14 cellular contexts compared by ENCODE assay signal in genomic region chr15:48682949-48683651, GRCh38. TPM values are rescaled to one million over a fixed set of nuclear protein-coding genes. Genes with fewer than 3 reads are reported as not detected.
DNase-seq lines count a peak whose midpoint lies in the region; ATAC-seq, FAIRE-seq and TF ChIP-seq lines count a peak whose summit lies in the region.
"Had no signal": no experiment of that assay in that cellular context is flagged by ENCODE, and none has a peak within 500 bp of the region (broad histone marks: within the 10 kb centered on the region; RNA-seq: fewer than 3 reads in every experiment).

No MANE protein-coding gene starts in this region.

- CTCF ChIA-PET in A549 (lab: Yijun Ruan, JAX) (no interaction called here), HepG2 (lab: Yijun Ruan, JAX; ENCODE audit: low intra/inter-chr PET ratio, low total read pairs) (no interaction called here)

- ATAC-seq in A549 (peak; percentile 30 to 38; a peak in 4 of 6 replicates), HepG2 (peak; percentile 95), GM18517 (IDR thresholded peaks at IDR 0.05; ENCODE audit: unreplicated experiment) (no peak)
- ATAC-seq: activated T-cell treated with anti-CD3 and anti-CD28 coated beads, Interleukin-2, amount 50 U/mL, for 72 hours; naive thymus-derived CD8-positive, alpha-beta T cell; WTC11 had no signal

- TF ChIP-seq RAD21 in A549 (conservative IDR thresholded peaks at IDR 0.05 in 1 of 2, IDR thresholded peaks at IDR 0.05 in 1 of 2): no peak
- no peak for TF ChIP-seq RAD21 in HepG2 (CRISPR knock-in tag; IDR thresholded peaks at IDR 0.05)

- intact Hi-C loops in HepG2 (cut with micrococcal nuclease; ENCODE audit: unreplicated experiment): no loop called here

- no peaks in the 10 kb centered on the region for H4K20me1 ChIP-seq in HepG2 (ENCODE audit: insufficient read depth, low read length)

- peak overlapping the region; percentile 11 to 55; a peak in 2 of 6 replicates for H3K27ac ChIP-seq in A549
- no peak overlapping the region for H3K27ac ChIP-seq in HepG2 (ENCODE audit: extremely low read length, insufficient read depth, low read length)

- H3K4me3 ChIP-seq in A549 (no peak overlapping the region), epithelial cell of esophagus (ENCODE audit: low read length) (no peak overlapping the region), HepG2 (replicated peaks in 1 of 3; ENCODE audit: insufficient read depth in 1 of 3, low read depth in 2 of 3, low read length in 3 of 3) (no peak overlapping the region)

- H3K27me3 ChIP-seq in HepG2 (ENCODE audit: control insufficient read depth in 1 of 2, insufficient read depth in 2 of 2, low read length in 2 of 2): no peaks in the 10 kb centered on the region

- H2AFZ ChIP-seq in HepG2 (ENCODE audit: low read length): no peak overlapping the region

- H3K9ac ChIP-seq in HepG2 (ENCODE audit: insufficient read depth, low read depth, low read length): no peak overlapping the region

- no peaks in the 10 kb centered on the region for H3K36me3 ChIP-seq in HepG2 (replicated peaks in 1 of 2; ENCODE audit: control insufficient read depth in 1 of 2, insufficient read depth in 2 of 2, low read length in 2 of 2)

- TF ChIP-seq EP300 in A549 (IDR thresholded peaks at IDR 0.05) (no peak), HepG2 (IDR thresholded peaks at IDR 0.05; ENCODE audit: low read depth in 2 of 2, low read length in 2 of 2) (no peak), HepG2 (CRISPR knock-in tag; IDR thresholded peaks at IDR 0.05; ENCODE audit: borderline replicate concordance) (no peak)

- TF ChIP-seq POLR2A in A549 (IDR thresholded peaks at IDR 0.05; ENCODE audit: low read length) (no peak), HepG2 (IDR thresholded peaks at IDR 0.05; ENCODE audit: insufficient read depth in 1 of 2, low read depth in 2 of 2, low read length in 2 of 2) (no peak)

- H3K79me2 ChIP-seq in HepG2 (ENCODE audit: insufficient read depth, low read length): no peaks in the 10 kb centered on the region

- no peak for TF ChIP-seq CTCF in A549 (IDR thresholded peaks at IDR 0.05)
- TF ChIP-seq CTCF in epithelial cell of esophagus (IDR thresholded peaks at IDR 0.05; ENCODE audit: insufficient read depth, low read depth, low read length, missing control alignments): no peak
- TF ChIP-seq CTCF in HepG2 (CRISPR knock-in tag; IDR thresholded peaks at IDR 0.05): no peak

- H3K9me3 ChIP-seq in A549 (no peaks in the 10 kb centered on the region), HepG2 (ENCODE audit: low read length) (no peaks in the 10 kb centered on the region)

- 80% methylated on average over 2 of the region's 2 CpGs for WGBS in A549 (ENCODE audit: missing lambda C conversion rate)
- WGBS in HepG2 (ENCODE audit: low lambda C conversion rate): 10% methylated on average over 2 of the region's 2 CpGs

- H3K4me1 ChIP-seq in A549 (peaks cover 15% of the 10 kb centered on the region; the same call in 2 of the 3 replicates), HepG2 (ENCODE audit: insufficient read depth, low read length) (peaks cover 11% of the 10 kb centered on the region; the same call in 1 of the 2 replicates)

- DNase-seq in A549 (ENCODE audit: low read depth in 1 of 2, low spot score in 1 of 2) (peak in 1 of 2 experiments; percentile 29), LoVo (ENCODE audit: low spot score) (peak; percentile 74), epithelial cell of esophagus (ENCODE audit: low read depth) (peak; percentile 79), HepG2 (ENCODE audit: low spot score) (peak; percentile 55), UCSD-AML1 (lab: John Stamatoyannopoulos, UW; ENCODE audit: unreplicated experiment) (no peak), NCI-H2029 treated with DMSO at 0.1 percent for 48 hours (lab: John Stamatoyannopoulos, UW) (no peak), NCI-H526 treated with DMSO at 0.1 percent for 48 hours (lab: John Stamatoyannopoulos, UW) (no peak)
- DNase-seq: activated T-cell treated with anti-CD3 and anti-CD28 coated beads, Interleukin-2, amount 50 U/mL, for 72 hours; hypothalamus; naive thymus-derived CD8-positive, alpha-beta T cell; NCI-H2081 treated with DMSO at 0.1 percent for 48 hours had no signal

- H3K4me2 ChIP-seq in A549 (peak overlapping the region; percentile 23; the same call in 2 of the 3 replicates), HepG2 (ENCODE audit: low read depth, low read length) (no peak overlapping the region)

- FAIRE-seq in A549 (lab: Jason Lieb, UNC) (no peak), HepG2 (lab: Jason Lieb, UNC) (no peak)
- FAIRE-seq: RCC 7860 had no signal

- POLR2A ChIA-PET in A549 (lab: Yijun Ruan, JAX): no interaction called here
- POLR2A ChIA-PET in HepG2 (lab: Yijun Ruan, JAX): no interaction called here

- in situ Hi-C loops in HepG2 (cut with HindIII; ENCODE audit: extremely low pct_ligation_motif_present, low pct_unique_long_range_greater_than_20kb): no loop called here

- BruUV-seq in HepG2 (replicated peaks; lab: Mats Ljungman, UMichigan): no TSS peak

TF ChIP-seq in A549, 52 proteins besides CTCF, POLR2A, EP300 and RAD21:
- peak; percentile 29 to 61; a peak in 3 of 4 replicates for TF ChIP-seq CEBPB (IDR thresholded peaks at IDR 0.05)
- TF ChIP-seq FOSB (CRISPR knock-in tag; IDR thresholded peaks at IDR 0.05): no peak

TF ChIP-seq in HepG2, 621 proteins besides CTCF, POLR2A, EP300 and RAD21 (continues in another document):
- TF ChIP-seq ZNF761 (CRISPR knock-in tag; conservative IDR thresholded peaks at IDR 0.05) (no peak), PATZ1 (CRISPR knock-in tag; IDR thresholded peaks at IDR 0.05) (no peak), ZSCAN25 (CRISPR knock-in tag; IDR thresholded peaks at IDR 0.05) (no peak), GABPB1 (CRISPR knock-in tag; IDR thresholded peaks at IDR 0.05) (no peak), ZNF850 (CRISPR knock-in tag; conservative IDR thresholded peaks at IDR 0.05) (no peak), ZC3H4 (CRISPR knock-in tag; IDR thresholded peaks at IDR 0.05; ENCODE audit: borderline replicate concordance) (no peak), ZFYVE20 (CRISPR knock-in tag; IDR thresholded peaks at IDR 0.05; ENCODE audit: borderline replicate concordance, low read depth) (no peak), ZNF563 (CRISPR knock-in tag; IDR thresholded peaks at IDR 0.05) (peak; percentile 84), ZNF484 (CRISPR knock-in tag; IDR thresholded peaks at IDR 0.05; ENCODE audit: borderline replicate concordance, low read depth) (no peak), MBNL3 (CRISPR knock-in tag; conservative IDR thresholded peaks at IDR 0.05) (no peak), ZNF878 (CRISPR knock-in tag; IDR thresholded peaks at IDR 0.05) (no peak), GPN1 (CRISPR knock-in tag; IDR thresholded peaks at IDR 0.05; ENCODE audit: borderline replicate concordance) (no peak), JDP2 (CRISPR knock-in tag; IDR thresholded peaks at IDR 0.05; ENCODE audit: borderline replicate concordance) (no peak), ZNF225 (CRISPR knock-in tag; IDR thresholded peaks at IDR 0.05) (no peak), GATAD2A (CRISPR knock-in tag; IDR thresholded peaks at IDR 0.05) (peak; percentile 27; the same call in 1 of the 2 replicates)

RNA-seq across cellular contexts. Expression of gene FBN1, which starts 37.6 kb away (rescaled TPM):
- polyA plus RNA-seq in A549 (2011; rRNA removed): 9.4 and 9.8 TPM in 2 replicates
- polyA plus RNA-seq in A549 (2012; cell fraction: cytosol; rRNA removed): 2.5 and 3.3 TPM in 2 replicates
- 10.8 and 12.6 TPM in 2 replicates for polyA plus RNA-seq in A549 (2012; cell fraction: nucleus; rRNA removed)
- polyA plus RNA-seq in A549 (2017; fragmentation: RNase III; extraction: RNeasy Plus Mini Kit Qiagen cat#74134 plus additional on column Dnase treatment): 6.3 to 7.4 TPM (median 6.5 TPM) in 3 replicates
- polyA minus RNA-seq in A549 (2011; rRNA and poly(A)+ RNA removed): 15.4 and 15.5 TPM in 2 replicates
- total RNA-seq in HepG2 (2016; rRNA removed; fragmentation: Illumina TruSeq; extraction: Trizol): 1.7 and 3.0 TPM in 2 replicates
- total RNA-seq in HepG2 (2016; cell fraction: cytosol; rRNA removed; fragmentation: Illumina TruSeq; extraction: Trizol; ENCODE audit: low read depth): 0.26 and 0.71 TPM in 2 replicates
- 2.3 and 2.8 TPM in 2 replicates for total RNA-seq in HepG2 (2016; cell fraction: insoluble cytoplasmic fraction; rRNA removed; fragmentation: Illumina TruSeq; extraction: Trizol)
- 0.83 and 1.2 TPM in 2 replicates for total RNA-seq in HepG2 (2016; cell fraction: membrane; rRNA removed; fragmentation: Illumina TruSeq; extraction: Trizol)
- 5.1 and 6.3 TPM in 2 replicates for total RNA-seq in HepG2 (2016; cell fraction: nucleus; rRNA removed; fragmentation: Illumina TruSeq; extraction: Trizol)
- 0.81 and 1.5 TPM in 2 replicates for polyA plus RNA-seq in HepG2 (2011; rRNA removed)
- 0.67 and 0.86 TPM in 2 replicates for polyA plus RNA-seq in HepG2 (2011; cell fraction: cytosol; rRNA removed)
- 1.1 and 1.4 TPM in 2 replicates for polyA plus RNA-seq in HepG2 (2011; cell fraction: nucleus; rRNA removed)
- polyA plus RNA-seq in HepG2 (2012): 0.33 and 0.64 TPM in 2 replicates
- polyA plus RNA-seq in HepG2 (2016; cell fraction: cytosol; fragmentation: Illumina TruSeq; extraction: Trizol; ENCODE audit: low read depth): 0.17 and 0.28 TPM in 2 replicates
- polyA plus RNA-seq in HepG2 (2016; cell fraction: insoluble cytoplasmic fraction; fragmentation: Illumina TruSeq; extraction: Trizol; ENCODE audit: low read depth): 1.3 and 1.5 TPM in 2 replicates
- polyA plus RNA-seq in HepG2 (2016; cell fraction: membrane; fragmentation: Illumina TruSeq; extraction: Trizol; ENCODE audit: low read depth): 0.23 and 0.33 TPM in 2 replicates
- polyA plus RNA-seq in HepG2 (2016; cell fraction: nucleus; fragmentation: Illumina TruSeq; extraction: Trizol; ENCODE audit: insufficient read depth, low read depth): 3.5 and 5.2 TPM in 2 replicates
- 3.2 and 11.1 TPM in 2 replicates for polyA minus RNA-seq in HepG2 (2011; rRNA and poly(A)+ RNA removed; ENCODE audit: low replicate concordance)
- polyA minus RNA-seq in HepG2 (2011; cell fraction: cytosol; rRNA and poly(A)+ RNA removed): 1.7 and 2.0 TPM in 2 replicates
- polyA minus RNA-seq in HepG2 (2011; cell fraction: nucleus; rRNA and poly(A)+ RNA removed): 3.5 and 4.2 TPM in 2 replicates

Comparison
In these comparisons a context has a peak if more than half of its experiments do, and no peak if none do; other contexts are left out.
1. DNase-seq: peak in LoVo (single experiment), epithelial cell of esophagus (single experiment) and HepG2 (single experiment); none in UCSD-AML1 (single experiment), NCI-H2029 treated with DMSO at 0.1 percent for 48 hours (single experiment) and NCI-H526 treated with DMSO at 0.1 percent for 48 hours (single experiment).
2. Of the 38 proteins assayed by ChIP-seq in both HepG2 and A549: peak only in HepG2: FOSL2; only in A549: none; in both: CEBPB; in neither: 36.